Comparison of ENCODE assay signal across 23 cellular contexts in the genomic region with DNA sequence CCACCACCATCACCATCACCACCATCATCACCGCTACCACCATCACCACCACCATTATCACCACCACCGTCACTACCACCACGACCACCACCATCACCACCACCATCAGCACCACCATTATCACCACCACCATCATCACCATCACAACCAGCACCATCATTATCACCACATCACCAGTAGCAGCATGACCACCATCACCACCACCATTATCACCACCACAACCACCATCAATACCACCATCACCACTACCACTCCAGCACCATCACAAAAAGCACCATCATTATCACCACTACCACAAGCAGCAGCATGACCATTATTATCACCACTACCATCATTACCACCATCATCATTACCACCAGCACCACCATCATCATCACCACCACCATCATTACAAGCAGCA.
DNase-seq lines count a peak whose midpoint lies in the region; ATAC-seq, FAIRE-seq and TF ChIP-seq lines count a peak whose summit lies in the region.
"Had no signal": no experiment of that assay in that cellular context is flagged by ENCODE, and none has a peak within 500 bp of the region (broad histone marks: within the 10 kb centered on the region; RNA-seq: fewer than 3 reads in every experiment).

No MANE protein-coding gene starts in this region.

- no peak overlapping the region for H2AK5ac ChIP-seq in trophoblast cell (ENCODE audit: low read length)

- H3K27ac ChIP-seq in HepG2 (ENCODE audit: extremely low read length, insufficient read depth, low read length): no peak overlapping the region
- no peak overlapping the region for H3K27ac ChIP-seq in right lobe of liver
- no peak overlapping the region for H3K27ac ChIP-seq in K562 (ENCODE audit: extremely low read depth, low read depth, low read length)
- no peak overlapping the region for H3K27ac ChIP-seq in trophoblast cell (ENCODE audit: low read depth, low read length)
- H3K27ac ChIP-seq: 22Rv1, BLaER1, C4-2B had no signal

- intact Hi-C loops in HepG2 (cut with micrococcal nuclease; ENCODE audit: unreplicated experiment) (no loop called here), right lobe of liver (cut with DNase I) (no loop called here), K562 (cut with micrococcal nuclease) (no loop called here), Calu3 (cut with micrococcal nuclease; ENCODE audit: unreplicated experiment) (no loop called here)

- no peaks in the 10 kb centered on the region for H3K79me1 ChIP-seq in trophoblast cell (ENCODE audit: low read length)

- H3K4me1 ChIP-seq in HepG2 (ENCODE audit: insufficient read depth, low read length) (peaks cover 3% of the 10 kb centered on the region), right lobe of liver (no peaks in the 10 kb centered on the region), K562 (replicated peaks in 1 of 2; ENCODE audit: control insufficient read depth in 2 of 2, insufficient read depth in 2 of 2, low read length in 2 of 2) (no peaks in the 10 kb centered on the region), trophoblast cell (ENCODE audit: control insufficient read depth in 1 of 2, insufficient read depth in 2 of 2, low read length in 2 of 2) (no peaks in the 10 kb centered on the region)
- H3K4me1 ChIP-seq: BLaER1, Caco-2 had no signal

- no peaks in the 10 kb centered on the region for H3K9me1 ChIP-seq in K562 (ENCODE audit: control insufficient read depth, insufficient read depth, low read length)

- no peak overlapping the region for H4K8ac ChIP-seq in trophoblast cell (ENCODE audit: low read depth, low read length)

- H3K27me3 ChIP-seq in HepG2 (ENCODE audit: control insufficient read depth in 1 of 2, insufficient read depth in 2 of 2, low read length in 2 of 2) (peaks cover 1 to 9% of the 10 kb centered on the region in 2 experiments; a peak in 2 of 5 replicates), right lobe of liver (no peaks in the 10 kb centered on the region), K562 (ENCODE audit: control insufficient read depth in 2 of 2, insufficient read depth in 2 of 2, low read length in 2 of 2) (peaks cover 0 to 9% of the 10 kb centered on the region in 2 experiments; a peak in 1 of 5 replicates), trophoblast cell (ENCODE audit: insufficient read depth, low read length) (no peaks in the 10 kb centered on the region)
- H3K27me3 ChIP-seq: BLaER1 had no signal

- POLR2A ChIA-PET in HepG2 (lab: Yijun Ruan, JAX) (no interaction called here), K562 (lab: Yijun Ruan, JAX) (no interaction called here)

- H3K27ac Mint-ChIP-seq in Calu3 (ENCODE audit: unreplicated experiment): no peak overlapping the region
- H3K27ac Mint-ChIP-seq: B cell; CD4-positive, CD25-positive, alpha-beta regulatory T cell; CD8-positive, alpha-beta T cell; GM23338 had no signal

- H3K4me1 Mint-ChIP-seq in Calu3 (ENCODE audit: low read depth, unreplicated experiment): no peaks in the 10 kb centered on the region
- H3K4me1 Mint-ChIP-seq: B cell; CD4-positive, CD25-positive, alpha-beta regulatory T cell had no signal

- H3K36me3 Mint-ChIP-seq in Calu3 (ENCODE audit: insufficient read depth, unreplicated experiment): no peaks in the 10 kb centered on the region
- H3K36me3 Mint-ChIP-seq: CD4-positive, CD25-positive, alpha-beta regulatory T cell; CD8-positive, alpha-beta T cell had no signal

- no peak for TF ChIP-seq CTCF in HepG2 (CRISPR knock-in tag; IDR thresholded peaks at IDR 0.05)
- TF ChIP-seq CTCF in right lobe of liver (IDR thresholded peaks at IDR 0.05): no peak
- TF ChIP-seq CTCF in K562 (IDR thresholded peaks at IDR 0.05 in 2 of 3, conservative IDR thresholded peaks at IDR 0.05 in 1 of 3; ENCODE audit: insufficient read depth in 2 of 3, low read depth in 1 of 3, low read length in 3 of 3): no peak
- TF ChIP-seq CTCF in Calu3 (IDR thresholded peaks at IDR 0.05; ENCODE audit: unreplicated experiment): no peak

- no peak for TF ChIP-seq POLR2A in HepG2 (IDR thresholded peaks at IDR 0.05; ENCODE audit: insufficient read depth in 1 of 2, low read depth in 2 of 2, low read length in 2 of 2)
- no peak for TF ChIP-seq POLR2A in right lobe of liver (IDR thresholded peaks at IDR 0.05)
- TF ChIP-seq POLR2A in K562 (conservative IDR thresholded peaks at IDR 0.05): no peak

- H3K9me3 ChIP-seq in HepG2 (ENCODE audit: low read length) (0 out of 2 replicates have a peak, but pooled peaks cover 4% of the 10 kb centered on the region), right lobe of liver (no peaks in the 10 kb centered on the region), K562 (replicated peaks; ENCODE audit: control insufficient read depth, insufficient read depth, low read depth, low read length) (no peaks in the 10 kb centered on the region; the same call in 1 of the 2 replicates), trophoblast cell (ENCODE audit: insufficient read depth, low read depth, low read length) (peaks cover 16% of the 10 kb centered on the region)
- H3K9me3 ChIP-seq: BLaER1, Caco-2 had no signal

- no peak overlapping the region for H3K9ac ChIP-seq in HepG2 (ENCODE audit: insufficient read depth, low read depth, low read length)
- H3K9ac ChIP-seq in K562 (ENCODE audit: insufficient read depth in 1 of 2, low read depth in 2 of 2, low read length in 2 of 2): no peak overlapping the region
- H3K9ac ChIP-seq in trophoblast cell (ENCODE audit: low read length): no peak overlapping the region
- H3K9ac ChIP-seq: BLaER1 had no signal

- H3K4me3 Mint-ChIP-seq in Calu3 (ENCODE audit: low read depth, unreplicated experiment): no peak overlapping the region
- H3K4me3 Mint-ChIP-seq: B cell; CD4-positive, CD25-positive, alpha-beta regulatory T cell; CD8-positive, alpha-beta T cell; GM23338 had no signal

- FAIRE-seq in HepG2 (lab: Jason Lieb, UNC) (no peak), K562 (lab: Jason Lieb, UNC) (no peak)
- FAIRE-seq: A204.1, D721Med, GM12892, H54 had no signal

- CTCF ChIA-PET in HepG2 (lab: Yijun Ruan, JAX; ENCODE audit: low intra/inter-chr PET ratio, low total read pairs) (no interaction called here), K562 (lab: Yijun Ruan, JAX; ENCODE audit: low intra/inter-chr PET ratio) (no interaction called here), Calu3 (lab: Charles Lee) (no interaction called here)

- no peak overlapping the region for H2BK5ac ChIP-seq in trophoblast cell (ENCODE audit: low read depth, low read length, poor library complexity)

- no peaks in the 10 kb centered on the region for H3K9me3 Mint-ChIP-seq in Calu3 (ENCODE audit: low read depth, unreplicated experiment)
- H3K9me3 Mint-ChIP-seq: CD8-positive, alpha-beta T cell had no signal

- BruUV-seq in HepG2 (replicated peaks; lab: Mats Ljungman, UMichigan): no TSS peak
- no TSS peak for BruUV-seq in K562 (replicated peaks; lab: Mats Ljungman, UMichigan)
- no TSS peak for BruUV-seq in Calu3 (replicated peaks; lab: Mats Ljungman, UMichigan)

- H3K4me2 ChIP-seq in HepG2 (ENCODE audit: low read depth, low read length): no peak overlapping the region
- H3K4me2 ChIP-seq in K562 (ENCODE audit: insufficient read depth, low read length): no peak overlapping the region
- no peak overlapping the region for H3K4me2 ChIP-seq in trophoblast cell (ENCODE audit: low read length)
- H3K4me2 ChIP-seq: BLaER1, GM23338 had no signal

- ATAC-seq in HepG2: no peak
- no peak for ATAC-seq in right lobe of liver
- no peak for ATAC-seq in K562
- no peak for ATAC-seq in GM18873 (IDR thresholded peaks at IDR 0.05; ENCODE audit: low FRiP score, unreplicated experiment)
- ATAC-seq: CD8-positive, alpha-beta T cell; GM23338 had no signal

- H2BK12ac ChIP-seq in trophoblast cell (ENCODE audit: low read length): no peak overlapping the region

- DNase-seq in HepG2 (ENCODE audit: low spot score): no peak
- DNase-seq in right lobe of liver: no peak
- no peak for DNase-seq in K562 (ENCODE audit: extremely low read depth in 1 of 4, low spot score in 3 of 4)
- DNase-seq in trophoblast cell: no peak
- DNase-seq in Calu3: no peak
- DNase-seq: Caco-2; CD4-positive, CD25-positive, alpha-beta regulatory T cell; CD8-positive, alpha-beta T cell; DMS 273 treated with DMSO at 0.1 percent for 48 hours; DMS79; EL; GDM1; HCEC 1CT had no signal

- no peak overlapping the region for H3K23ac ChIP-seq in trophoblast cell (ENCODE audit: low read length)

- H3K79me2 ChIP-seq in HepG2 (ENCODE audit: insufficient read depth, low read length) (no peaks in the 10 kb centered on the region), K562 (ENCODE audit: control insufficient read depth, insufficient read depth, low read length) (no peaks in the 10 kb centered on the region), trophoblast cell (ENCODE audit: control insufficient read depth, insufficient read depth, low read length, poor library complexity) (no peaks in the 10 kb centered on the region)

- in situ Hi-C loops in HepG2 (cut with HindIII; ENCODE audit: extremely low pct_ligation_motif_present, low pct_unique_long_range_greater_than_20kb): no loop called here
- in situ Hi-C loops in K562 (cut with MboI): no loop called here

- H4K12ac ChIP-seq in trophoblast cell (ENCODE audit: low read depth, low read length): no peak overlapping the region

- H3K4ac ChIP-seq in trophoblast cell (ENCODE audit: low read depth, low read length): no peak overlapping the region

- H4K91ac ChIP-seq in trophoblast cell (ENCODE audit: low read depth, low read length): no peak overlapping the region

- no peak for TF ChIP-seq EP300 in HepG2 (IDR thresholded peaks at IDR 0.05; ENCODE audit: low read depth in 2 of 2, low read length in 2 of 2)
- TF ChIP-seq EP300 in HepG2 (CRISPR knock-in tag; IDR thresholded peaks at IDR 0.05; ENCODE audit: borderline replicate concordance): no peak
- TF ChIP-seq EP300 in K562 (IDR thresholded peaks at IDR 0.05; ENCODE audit: low read length): no peak

- no peak for TF ChIP-seq RAD21 in HepG2 (CRISPR knock-in tag; IDR thresholded peaks at IDR 0.05)
- no peak for TF ChIP-seq RAD21 in K562 (CRISPR knock-in tag; conservative IDR thresholded peaks at IDR 0.05 in 1 of 2, IDR thresholded peaks at IDR 0.05 in 1 of 2)

- no peaks in the 10 kb centered on the region for H4K20me1 ChIP-seq in HepG2 (ENCODE audit: insufficient read depth, low read length)
- H4K20me1 ChIP-seq in K562 (replicated peaks; ENCODE audit: control insufficient read depth, insufficient read depth, low read length): no peaks in the 10 kb centered on the region
- H4K20me1 ChIP-seq: BLaER1 had no signal

- peaks cover 34% of the 10 kb centered on the region for H3K27me3 Mint-ChIP-seq in Calu3 (ENCODE audit: unreplicated experiment)
- H3K27me3 Mint-ChIP-seq: CD4-positive, CD25-positive, alpha-beta regulatory T cell had no signal

- H2BK120ac ChIP-seq in trophoblast cell (ENCODE audit: insufficient read depth, low read length, poor library complexity): no peak overlapping the region

- H3K18ac ChIP-seq in trophoblast cell (ENCODE audit: low read length): no peak overlapping the region

- H3K36me3 ChIP-seq in HepG2 (replicated peaks in 1 of 2; ENCODE audit: control insufficient read depth in 1 of 2, insufficient read depth in 2 of 2, low read length in 2 of 2) (no peaks in the 10 kb centered on the region), right lobe of liver (no peaks in the 10 kb centered on the region), K562 (ENCODE audit: control insufficient read depth, insufficient read depth, low read length) (no peaks in the 10 kb centered on the region), trophoblast cell (ENCODE audit: control insufficient read depth in 1 of 2, insufficient read depth in 2 of 2, low read length in 2 of 2) (no peaks in the 10 kb centered on the region)
- H3K36me3 ChIP-seq: BLaER1 had no signal

- no peak overlapping the region for H3K14ac ChIP-seq in trophoblast cell (ENCODE audit: low read length)

- H3K4me3 ChIP-seq in HepG2 (replicated peaks in 1 of 3; ENCODE audit: insufficient read depth in 1 of 3, low read depth in 2 of 3, low read length in 3 of 3) (no peak overlapping the region), right lobe of liver (no peak overlapping the region), K562 (no peak overlapping the region), trophoblast cell (ENCODE audit: low read depth, low read length) (peak overlapping the region; percentile 51)
- H3K4me3 ChIP-seq: BLaER1, GM23338 had no signal

- WGBS in HepG2 (ENCODE audit: low lambda C conversion rate): 61% methylated on average over 3 of the region's 3 CpGs
- 94% methylated on average over 3 of the region's 3 CpGs for WGBS in right lobe of liver (ENCODE audit: insufficient coverage, low coverage, low lambda C conversion rate, missing lambda C conversion rate)
- 0% methylated on average over 3 of the region's 3 CpGs for WGBS in K562 (ENCODE audit: insufficient coverage, low coverage, missing lambda C conversion rate)
- WGBS in trophoblast cell (ENCODE audit: extremely low coverage, insufficient coverage, insufficient read length): no CpG with 5 or more reads among the region's 3 CpGs

- H2AFZ ChIP-seq in HepG2 (ENCODE audit: low read length) (no peak overlapping the region), K562 (ENCODE audit: low read depth, low read length) (no peak overlapping the region), trophoblast cell (ENCODE audit: insufficient read depth, low read length, poor library complexity) (no peak overlapping the region)
- H2AFZ ChIP-seq: GM23338 had no signal
